ENCODE assay signal across 17 cellular contexts in the genomic region with DNA sequence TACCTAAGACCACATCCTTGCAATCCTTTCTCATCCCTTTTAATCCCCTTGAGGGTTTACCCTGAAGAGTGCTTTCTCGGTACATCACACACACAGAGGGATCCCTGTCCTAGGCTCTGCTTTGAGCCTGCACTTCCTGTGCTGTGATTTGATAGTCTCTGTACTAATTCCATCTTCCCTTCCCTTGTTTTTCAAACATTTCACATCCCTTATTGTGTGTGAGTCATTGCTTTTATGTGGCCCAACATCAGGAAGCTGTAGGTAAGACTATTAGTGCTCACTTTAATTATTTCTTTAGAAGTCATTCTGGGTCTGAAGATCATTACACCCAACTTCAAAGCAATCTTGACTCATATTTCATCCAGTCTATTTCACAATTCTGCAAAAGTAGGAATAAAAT. TPM values are rescaled to one million over a fixed set of nuclear protein-coding genes. Genes with fewer than 3 reads are reported as not detected.
DNase-seq lines count a peak whose midpoint lies in the region; ATAC-seq, FAIRE-seq and TF ChIP-seq lines count a peak whose summit lies in the region.
"Had no signal": no experiment of that assay in that cellular context is flagged by ENCODE, and none has a peak within 500 bp of the region (broad histone marks: within the 10 kb centered on the region; RNA-seq: fewer than 3 reads in every experiment).

No MANE protein-coding gene starts in this region.

- no peaks in the 10 kb centered on the region for H4K20me1 ChIP-seq in HepG2 (ENCODE audit: insufficient read depth, low read length)
- H4K20me1 ChIP-seq: BLaER1 had no signal

- no peak overlapping the region for H2AFZ ChIP-seq in HepG2 (ENCODE audit: low read length)

- H3K9ac ChIP-seq in HepG2 (ENCODE audit: insufficient read depth, low read depth, low read length), result no peak overlapping the region
- H3K9ac ChIP-seq: BLaER1 had no signal

- no peak for TF ChIP-seq RAD21 in HepG2 (CRISPR knock-in tag; IDR thresholded peaks at IDR 0.05)

- in situ Hi-C loops in HepG2 (cut with HindIII; ENCODE audit: extremely low pct_ligation_motif_present, low pct_unique_long_range_greater_than_20kb), result loop anchor here (5.0 to 10.0 kb wide), 4 partner anchors 115 to 557 kb away; no protein-coding TSS in a partner anchor

- H3K9me3 ChIP-seq in HepG2 (ENCODE audit: low read length) (no peaks in the 10 kb centered on the region), right lobe of liver (no peaks in the 10 kb centered on the region), T-helper 17 cell (ENCODE audit: control insufficient read depth, low read length, poor library complexity, severe bottlenecking) (no peaks in the 10 kb centered on the region), Peyer's patch (no peaks in the 10 kb centered on the region)
- H3K9me3 ChIP-seq: BLaER1 had no signal

- DNase-seq in HepG2 (ENCODE audit: low spot score), result peak; percentile 10
- DNase-seq in right lobe of liver, result no peak
- no peak for DNase-seq in T-helper 17 cell
- DNase-seq in kidney glomerular epithelial cell (lab: John Stamatoyannopoulos, UW), result no peak
- no peak for DNase-seq in globus pallidus (ENCODE audit: low spot score)
- DNase-seq in Peyer's patch, result no peak
- no peak for DNase-seq in stimulated activated CD4-positive, alpha-beta T cell treated with anti-CD3 and anti-CD28 coated beads, Interleukin-4, amount 100 ng/mL, for 1 hour
- DNase-seq: activated naive CD4-positive, alpha-beta T cell treated with anti-CD3 and anti-CD28 coated beads, Interleukin-2, amount 50 U/mL, for 16 hours; GOT3; left colon; Right ventricle myocardium superior had no signal

- no peak overlapping the region for H3K4me2 ChIP-seq in HepG2 (ENCODE audit: low read depth, low read length)
- H3K4me2 ChIP-seq: BLaER1 had no signal

- peaks cover 2% of the 10 kb centered on the region for H3K36me3 Mint-ChIP-seq in T-helper 17 cell (ENCODE audit: low read depth)
- H3K36me3 Mint-ChIP-seq: activated CD8-positive, alpha-beta memory T cell treated with anti-CD3 and anti-CD28 coated beads, Interleukin-2, amount 10 ng/mL, durations not matched to agents 7 days and 5 days; naive thymus-derived CD4-positive, alpha-beta T cell had no signal

- no peak for FAIRE-seq in HepG2 (lab: Jason Lieb, UNC)

- POLR2A ChIA-PET in HepG2 (lab: Yijun Ruan, JAX), result no interaction called here

- H3K4me3 ChIP-seq in HepG2 (replicated peaks in 1 of 3; ENCODE audit: insufficient read depth in 1 of 3, low read depth in 2 of 3, low read length in 3 of 3), result no peak overlapping the region
- H3K4me3 ChIP-seq in right lobe of liver, result no peak overlapping the region
- no peak overlapping the region for H3K4me3 ChIP-seq in Peyer's patch
- H3K4me3 ChIP-seq: BLaER1 had no signal

- WGBS in HepG2 (ENCODE audit: low lambda C conversion rate), result 0% methylated on average over 1 of the region's 1 CpG
- WGBS in right lobe of liver (ENCODE audit: insufficient coverage, low coverage, low lambda C conversion rate, missing lambda C conversion rate), result 20% methylated on average over 1 of the region's 1 CpG

- no peak for TF ChIP-seq EP300 in HepG2 (IDR thresholded peaks at IDR 0.05; ENCODE audit: low read depth in 2 of 2, low read length in 2 of 2)
- TF ChIP-seq EP300 in HepG2 (CRISPR knock-in tag; IDR thresholded peaks at IDR 0.05; ENCODE audit: borderline replicate concordance), result no peak

- no peaks in the 10 kb centered on the region for H3K79me2 ChIP-seq in HepG2 (ENCODE audit: insufficient read depth, low read length)

- no peak overlapping the region for H3K27ac ChIP-seq in HepG2 (ENCODE audit: extremely low read length, insufficient read depth, low read length)
- no peak overlapping the region for H3K27ac ChIP-seq in right lobe of liver
- no peak overlapping the region for H3K27ac ChIP-seq in Peyer's patch
- H3K27ac ChIP-seq: BLaER1 had no signal

- TF ChIP-seq CTCF in HepG2 (CRISPR knock-in tag; IDR thresholded peaks at IDR 0.05) (no peak), right lobe of liver (IDR thresholded peaks at IDR 0.05) (no peak), Peyer's patch (IDR thresholded peaks at IDR 0.05) (no peak)

- intact Hi-C loops in HepG2 (cut with micrococcal nuclease; ENCODE audit: unreplicated experiment) (loop anchor here (1.0 to 5.0 kb wide), 12 partner anchors 70 to 1567 kb away; no protein-coding TSS in a partner anchor), right lobe of liver (cut with DNase I) (no loop called here)

- BruUV-seq in HepG2 (replicated peaks; lab: Mats Ljungman, UMichigan), result no TSS peak

- H3K27me3 ChIP-seq in HepG2 (ENCODE audit: control insufficient read depth in 1 of 2, insufficient read depth in 2 of 2, low read length in 2 of 2), result no peaks in the 10 kb centered on the region
- H3K27me3 ChIP-seq in right lobe of liver, result no peaks in the 10 kb centered on the region
- H3K27me3 ChIP-seq in Peyer's patch, result no peaks in the 10 kb centered on the region
- H3K27me3 ChIP-seq: BLaER1 had no signal

- ATAC-seq in HepG2 (peak; percentile 32; the same call in 2 of the 3 replicates), right lobe of liver (no peak), T-helper 17 cell (no peak), esophagus mucosa (peak; percentile 65)

- H3K36me3 ChIP-seq in HepG2 (replicated peaks in 1 of 2; ENCODE audit: control insufficient read depth in 1 of 2, insufficient read depth in 2 of 2, low read length in 2 of 2) (no peaks in the 10 kb centered on the region), right lobe of liver (no peaks in the 10 kb centered on the region), Peyer's patch (no peaks in the 10 kb centered on the region)
- H3K36me3 ChIP-seq: BLaER1 had no signal

- H3K4me3 Mint-ChIP-seq in T-helper 17 cell, result no peak overlapping the region
- H3K4me3 Mint-ChIP-seq: activated CD4-positive, alpha-beta T cell treated with anti-CD3 and anti-CD28 coated beads, Interleukin-2, amount 10 ng/mL, durations not matched to agents 7 days and 5 days; activated CD8-positive, alpha-beta memory T cell treated with anti-CD3 and anti-CD28 coated beads, Interleukin-2, amount 10 ng/mL, durations not matched to agents 7 days and 5 days; activated T-helper 1 cell treated with anti-CD3 and anti-CD28 coated beads, Interleukin-12 subunit alpha, Interleukin-12 subunit beta, Interleukin-2, Interleukin-4 antibody, amounts not matched to agents 30 ng/mL and 10 ng/mL and 1 ng/mL, durations not matched to agents 14 hours and 24 hours and 36 hours; naive thymus-derived CD4-positive, alpha-beta T cell had no signal

- no peaks in the 10 kb centered on the region for H3K4me1 Mint-ChIP-seq in T-helper 17 cell
- H3K4me1 Mint-ChIP-seq: activated CD4-positive, alpha-beta T cell treated with anti-CD3 and anti-CD28 coated beads, Interleukin-2, amount 10 ng/mL, durations not matched to agents 7 days and 5 days had no signal

- TF ChIP-seq POLR2A in HepG2 (IDR thresholded peaks at IDR 0.05; ENCODE audit: insufficient read depth in 1 of 2, low read depth in 2 of 2, low read length in 2 of 2), result no peak
- TF ChIP-seq POLR2A in right lobe of liver (IDR thresholded peaks at IDR 0.05), result no peak
- no peak for TF ChIP-seq POLR2A in Peyer's patch (IDR thresholded peaks at IDR 0.05)

- H3K4me1 ChIP-seq in HepG2 (ENCODE audit: insufficient read depth, low read length), result no peaks in the 10 kb centered on the region
- H3K4me1 ChIP-seq in right lobe of liver, result no peaks in the 10 kb centered on the region
- H3K4me1 ChIP-seq in Peyer's patch, result no peaks in the 10 kb centered on the region
- H3K4me1 ChIP-seq: BLaER1 had no signal

- peaks cover 6% of the 10 kb centered on the region for H3K27me3 Mint-ChIP-seq in T-helper 17 cell

- H3K27ac Mint-ChIP-seq in T-helper 17 cell, result peak overlapping the region; percentile 14
- H3K27ac Mint-ChIP-seq: activated CD4-positive, alpha-beta T cell treated with anti-CD3 and anti-CD28 coated beads, Interleukin-2, amount 10 ng/mL, durations not matched to agents 7 days and 5 days; activated CD8-positive, alpha-beta memory T cell treated with anti-CD3 and anti-CD28 coated beads, Interleukin-2, amount 10 ng/mL, durations not matched to agents 7 days and 5 days; activated T-helper 1 cell treated with anti-CD3 and anti-CD28 coated beads, Interleukin-12 subunit alpha, Interleukin-12 subunit beta, Interleukin-2, Interleukin-4 antibody, amounts not matched to agents 30 ng/mL and 10 ng/mL and 1 ng/mL, durations not matched to agents 14 hours and 24 hours and 36 hours had no signal

- CTCF ChIA-PET in HepG2 (lab: Yijun Ruan, JAX; ENCODE audit: low intra/inter-chr PET ratio, low total read pairs), result interaction anchor here (0.8 to 3.7 kb wide), 6 partner anchors 100 to 1566 kb away, joined by 3 to 57 read pairs (median 8); no protein-coding TSS in a partner anchor

TF ChIP-seq in HepG2, 621 proteins besides CTCF, POLR2A, EP300 and RAD21 (continues in another document):
- no peak for TF ChIP-seq ZSCAN21 (CRISPR knock-in tag; IDR thresholded peaks at IDR 0.05; ENCODE audit: borderline replicate concordance)
- no peak for TF ChIP-seq ZNF564 (CRISPR knock-in tag; IDR thresholded peaks at IDR 0.05)
- TF ChIP-seq HOXA3 (CRISPR knock-in tag; IDR thresholded peaks at IDR 0.05), result no peak
- no peak for TF ChIP-seq ISL2 (CRISPR knock-in tag; IDR thresholded peaks at IDR 0.05)

RNA-seq across cellular contexts. Expression of gene ANKEF1, which starts 57.2 kb away (rescaled TPM):
- total RNA-seq in HepG2 (2016; rRNA removed; fragmentation: Illumina TruSeq; extraction: Trizol) (8.6 and 11.8 TPM in 2 replicates), right lobe of liver (1 to 10 TPM; 3.9 to 9.2 (median 5.1) TPM), T-helper 17 cell (1 to 10 TPM; 1.8 to 2.3 TPM), esophagus mucosa (6.7 TPM), Peyer's patch (10 to 100 TPM in 1 of 4 donors, 1 to 10 TPM in 3; 3.3 to 10.2 (median 4.4) TPM)
- total RNA-seq in HepG2 (2016; cell fraction: cytosol; rRNA removed; fragmentation: Illumina TruSeq; extraction: Trizol; ENCODE audit: low read depth), result 2.0 and 2.4 TPM in 2 replicates
- 9.2 and 10.5 TPM in 2 replicates for total RNA-seq in HepG2 (2016; cell fraction: insoluble cytoplasmic fraction; rRNA removed; fragmentation: Illumina TruSeq; extraction: Trizol)
- 5.8 and 6.0 TPM in 2 replicates for total RNA-seq in HepG2 (2016; cell fraction: membrane; rRNA removed; fragmentation: Illumina TruSeq; extraction: Trizol)
- total RNA-seq in HepG2 (2016; cell fraction: nucleus; rRNA removed; fragmentation: Illumina TruSeq; extraction: Trizol), result 6.2 and 6.9 TPM in 2 replicates
- 3.0 and 3.1 TPM in 2 replicates for polyA plus RNA-seq in HepG2 (2011; rRNA removed)
- 1.6 and 2.6 TPM in 2 replicates for polyA plus RNA-seq in HepG2 (2011; cell fraction: cytosol; rRNA removed)
- polyA plus RNA-seq in HepG2 (2011; cell fraction: nucleus; rRNA removed), result 1.8 and 2.0 TPM in 2 replicates
- 4.1 and 4.7 TPM in 2 replicates for polyA plus RNA-seq in HepG2 (2012)
- 1.0 and 1.3 TPM in 2 replicates for polyA plus RNA-seq in HepG2 (2016; cell fraction: cytosol; fragmentation: Illumina TruSeq; extraction: Trizol; ENCODE audit: low read depth)
- polyA plus RNA-seq in HepG2 (2016; cell fraction: insoluble cytoplasmic fraction; fragmentation: Illumina TruSeq; extraction: Trizol; ENCODE audit: low read depth), result 8.5 and 8.6 TPM in 2 replicates
- 2.5 and 2.8 TPM in 2 replicates for polyA plus RNA-seq in HepG2 (2016; cell fraction: membrane; fragmentation: Illumina TruSeq; extraction: Trizol; ENCODE audit: low read depth)
- polyA plus RNA-seq in HepG2 (2016; cell fraction: nucleus; fragmentation: Illumina TruSeq; extraction: Trizol; ENCODE audit: insufficient read depth, low read depth), result 5.3 and 5.7 TPM in 2 replicates
- polyA minus RNA-seq in HepG2 (2011; rRNA and poly(A)+ RNA removed; ENCODE audit: low replicate concordance), result 4.2 and 5.4 TPM in 2 replicates
- polyA minus RNA-seq in HepG2 (2011; cell fraction: cytosol; rRNA and poly(A)+ RNA removed), result 4.5 and 5.0 TPM in 2 replicates
- polyA minus RNA-seq in HepG2 (2011; cell fraction: nucleus; rRNA and poly(A)+ RNA removed), result 9.0 and 10.7 TPM in 2 replicates

Comparison
In these comparisons a context has a peak if more than half of its experiments do, and no peak if none do; other contexts are left out.
1. ATAC-seq: peak in HepG2 (single experiment) and esophagus mucosa (single experiment); none in right lobe of liver (0 of 4) and T-helper 17 cell (single experiment).